In the genomic region with DNA sequence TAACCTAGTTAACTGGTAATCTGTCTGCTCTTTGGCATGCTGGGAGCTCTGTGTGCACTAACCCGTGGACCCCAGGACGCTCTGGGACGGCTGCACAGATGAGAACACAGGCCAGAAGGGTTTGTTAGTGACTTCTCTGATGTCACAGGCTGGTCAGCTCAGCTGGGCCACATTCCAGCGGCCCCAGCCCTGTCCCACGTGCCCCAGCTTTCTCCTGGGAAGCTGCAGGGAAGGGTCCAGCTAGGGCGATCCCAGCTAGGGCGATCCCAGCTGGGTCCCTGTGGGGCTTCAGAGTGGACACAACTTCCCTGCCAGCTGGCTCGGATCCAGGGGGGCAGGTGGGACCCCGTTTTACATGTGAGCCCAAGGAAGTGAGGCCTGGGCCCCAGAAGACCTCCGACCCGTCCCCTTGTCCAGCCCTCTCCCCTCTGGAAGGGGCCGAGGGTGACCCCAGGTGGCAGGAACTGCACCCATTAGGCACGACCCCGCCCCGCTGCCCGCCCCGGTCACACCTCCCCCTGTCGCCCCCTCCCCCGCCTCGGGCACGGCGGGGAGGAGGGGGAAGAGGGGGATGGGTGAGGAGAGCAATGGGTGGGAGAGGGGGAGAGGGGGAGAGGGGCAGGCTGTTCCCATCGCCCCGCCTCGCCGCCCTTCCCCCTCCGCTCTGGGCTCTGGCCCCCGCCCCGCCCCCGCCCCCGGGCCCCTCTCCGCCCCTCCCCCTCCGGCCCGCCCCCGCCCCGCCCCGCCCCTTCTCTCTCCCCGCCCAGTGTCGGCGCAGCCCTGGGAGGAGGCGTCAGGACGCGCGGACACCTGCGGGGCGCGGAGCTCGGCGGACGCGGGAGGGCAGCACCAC, we compare ENCODE assay signal across 8 cellular contexts.
A peak's percentile ranks its signal among the peaks of the same experiment; 100 is the strongest.
DNase-seq lines count a peak whose midpoint lies in the region; TF ChIP-seq lines count a peak whose summit lies in the region.

No MANE protein-coding gene starts in this region.

- H3K9me3 ChIP-seq in SJCRH30 (replicated peaks) (no peaks in the 10 kb centered on the region), esophagus muscularis mucosa (no peaks in the 10 kb centered on the region), neural cell (ENCODE audit: low read length) (no peaks in the 10 kb centered on the region)

- TF ChIP-seq EP300 in esophagus muscularis mucosa (IDR thresholded peaks at IDR 0.05) (no peak), neural cell (conservative IDR thresholded peaks at IDR 0.05; ENCODE audit: poor library complexity, severe bottlenecking) (no peak)

- peak overlapping the region; percentile 63 for H3K9ac ChIP-seq in neural cell (ENCODE audit: low read length)

- H3K9me2 ChIP-seq in neural cell (ENCODE audit: insufficient read depth, low read length) = no peaks in the 10 kb centered on the region

- H4K20me1 ChIP-seq in neural cell (ENCODE audit: insufficient read depth) = no peaks in the 10 kb centered on the region

- in situ Hi-C loops in GM13977 (cut with MboI; ENCODE audit: low pct_unique_long_range_greater_than_20kb, low sequenced_read_pairs, unreplicated experiment) = no loop called here

- H3K4me1 ChIP-seq in SJCRH30 = peaks cover 9% of the 10 kb centered on the region; the same call in 1 of the 2 replicates
- peaks cover 24 to 33% (median 28%) of the 10 kb centered on the region in 4 donors for H3K4me1 ChIP-seq in esophagus muscularis mucosa

- no peaks in the 10 kb centered on the region for H3F3A ChIP-seq in neural cell (ENCODE audit: insufficient read depth, low read length, poor library complexity, severe bottlenecking)

- H3K27ac ChIP-seq in SJCRH30 (no peak overlapping the region), esophagus muscularis mucosa (replicated peaks in 1 of 4) (no peak overlapping the region), neural cell (ENCODE audit: low read length) (no peak overlapping the region)

- no peaks in the 10 kb centered on the region for H3K79me2 ChIP-seq in neural cell (replicated peaks; ENCODE audit: insufficient read depth, low read length)

- TF ChIP-seq RAD21 in neural cell (conservative IDR thresholded peaks at IDR 0.05) = no peak

- TF ChIP-seq POLR2A in esophagus muscularis mucosa (IDR thresholded peaks at IDR 0.05; ENCODE audit: low read depth) = no peak

- H3K27me3 ChIP-seq in SJCRH30 (peaks cover 12% of the 10 kb centered on the region), esophagus muscularis mucosa (peaks cover 0 to 72% (median 21%) of the 10 kb centered on the region in 4 donors), neural cell (ENCODE audit: insufficient read depth, low read depth, low read length) (no peaks in the 10 kb centered on the region)

- H3K4me2 ChIP-seq in neural cell (ENCODE audit: low read length) = peak overlapping the region; percentile 4

- 16% methylated on average over 18 of the region's 51 CpGs for WGBS in esophagus muscularis mucosa

- peak overlapping the region; percentile 14 for H2AFZ ChIP-seq in neural cell (ENCODE audit: low read depth, low read length)

- intact Hi-C loops in esophagus muscularis mucosa (cut with DNase I) = no loop called here

- DNase-seq in 8988T (peak; percentile 88), GM13977 (ENCODE audit: low spot score) (peak; percentile 89), HPDE6-E6E7 (ENCODE audit: extremely low spot score) (peak; percentile 55), SJCRH30 (peak; percentile 36 to 57), esophagus muscularis mucosa (ENCODE audit: extremely low spot score) (no peak), epidermal melanocyte (ENCODE audit: insufficient read length, low spot score) (no peak)
- no peak for DNase-seq in NK-92 treated with Interleukin-12 subunit alpha and Interleukin-12 subunit beta, amount 100 ng/mL, for 24 hours (lab: John Stamatoyannopoulos, UW)

- H3K36me3 ChIP-seq in SJCRH30 = no peaks in the 10 kb centered on the region
- no peaks in the 10 kb centered on the region for H3K36me3 ChIP-seq in esophagus muscularis mucosa
- H3K36me3 ChIP-seq in neural cell (ENCODE audit: insufficient read depth, low read length) = no peaks in the 10 kb centered on the region

- TF ChIP-seq CTCF in GM13977 (IDR thresholded peaks at IDR 0.05; ENCODE audit: extremely low read depth, insufficient read depth, missing control alignments) = peak; percentile 12
- TF ChIP-seq CTCF in esophagus muscularis mucosa (IDR thresholded peaks at IDR 0.05) = no peak
- TF ChIP-seq CTCF in neural cell (IDR thresholded peaks at IDR 0.05; ENCODE audit: poor library complexity, severe bottlenecking) = no peak

- H3K4me3 ChIP-seq in SJCRH30 (peak overlapping the region; percentile 53), esophagus muscularis mucosa (peak overlapping the region; percentile 47 to 63 (median 55)), neural cell (ENCODE audit: low read length) (peak overlapping the region; percentile 64)

TF ChIP-seq in neural cell, 6 proteins besides CTCF, POLR2A, EP300 and RAD21:
- TF ChIP-seq POLR2AphosphoS5 (IDR thresholded peaks at IDR 0.05) (no peak), SMC3 (conservative IDR thresholded peaks at IDR 0.05; ENCODE audit: poor library complexity) (no peak), MXI1 (conservative IDR thresholded peaks at IDR 0.05; ENCODE audit: poor library complexity, severe bottlenecking) (no peak), TAF1 (IDR thresholded peaks at IDR 0.05; ENCODE audit: low read depth) (no peak), EZH2 (IDR thresholded peaks at IDR 0.05; ENCODE audit: borderline replicate concordance, insufficient read depth, low read length, poor library complexity, severe bottlenecking) (no peak)
- TF ChIP-seq, protein P1, sequence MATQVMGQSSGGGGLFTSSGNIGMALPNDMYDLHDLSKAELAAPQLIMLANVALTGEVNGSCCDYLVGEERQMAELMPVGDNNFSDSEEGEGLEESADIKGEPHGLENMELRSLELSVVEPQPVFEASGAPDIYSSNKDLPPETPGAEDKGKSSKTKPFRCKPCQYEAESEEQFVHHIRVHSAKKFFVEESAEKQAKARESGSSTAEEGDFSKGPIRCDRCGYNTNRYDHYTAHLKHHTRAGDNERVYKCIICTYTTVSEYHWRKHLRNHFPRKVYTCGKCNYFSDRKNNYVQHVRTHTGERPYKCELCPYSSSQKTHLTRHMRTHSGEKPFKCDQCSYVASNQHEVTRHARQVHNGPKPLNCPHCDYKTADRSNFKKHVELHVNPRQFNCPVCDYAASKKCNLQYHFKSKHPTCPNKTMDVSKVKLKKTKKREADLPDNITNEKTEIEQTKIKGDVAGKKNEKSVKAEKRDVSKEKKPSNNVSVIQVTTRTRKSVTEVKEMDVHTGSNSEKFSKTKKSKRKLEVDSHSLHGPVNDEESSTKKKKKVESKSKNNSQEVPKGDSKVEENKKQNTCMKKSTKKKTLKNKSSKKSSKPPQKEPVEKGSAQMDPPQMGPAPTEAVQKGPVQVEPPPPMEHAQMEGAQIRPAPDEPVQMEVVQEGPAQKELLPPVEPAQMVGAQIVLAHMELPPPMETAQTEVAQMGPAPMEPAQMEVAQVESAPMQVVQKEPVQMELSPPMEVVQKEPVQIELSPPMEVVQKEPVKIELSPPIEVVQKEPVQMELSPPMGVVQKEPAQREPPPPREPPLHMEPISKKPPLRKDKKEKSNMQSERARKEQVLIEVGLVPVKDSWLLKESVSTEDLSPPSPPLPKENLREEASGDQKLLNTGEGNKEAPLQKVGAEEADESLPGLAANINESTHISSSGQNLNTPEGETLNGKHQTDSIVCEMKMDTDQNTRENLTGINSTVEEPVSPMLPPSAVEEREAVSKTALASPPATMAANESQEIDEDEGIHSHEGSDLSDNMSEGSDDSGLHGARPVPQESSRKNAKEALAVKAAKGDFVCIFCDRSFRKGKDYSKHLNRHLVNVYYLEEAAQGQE (IDR thresholded peaks at IDR 0.05; ENCODE audit: borderline replicate concordance) = no peak

Comparison
In these comparisons a context has a peak if more than half of its experiments do, and no peak if none do; other contexts are left out.
1. DNase-seq: peak in 8988T (single experiment), GM13977 (single experiment), HPDE6-E6E7 (single experiment) and SJCRH30 (2 of 2); none in esophagus muscularis mucosa (single experiment), epidermal melanocyte (single experiment) and NK-92 treated with Interleukin-12 subunit alpha and Interleukin-12 subunit beta, amount 100 ng/mL, for 24 hours (single experiment).
2. Peak in every context shown above with its lines, with median percentiles within 50 percentile points of each other: H3K4me3 ChIP-seq.